1 cellular context compared by ENCODE assay signal in the genomic region with DNA sequence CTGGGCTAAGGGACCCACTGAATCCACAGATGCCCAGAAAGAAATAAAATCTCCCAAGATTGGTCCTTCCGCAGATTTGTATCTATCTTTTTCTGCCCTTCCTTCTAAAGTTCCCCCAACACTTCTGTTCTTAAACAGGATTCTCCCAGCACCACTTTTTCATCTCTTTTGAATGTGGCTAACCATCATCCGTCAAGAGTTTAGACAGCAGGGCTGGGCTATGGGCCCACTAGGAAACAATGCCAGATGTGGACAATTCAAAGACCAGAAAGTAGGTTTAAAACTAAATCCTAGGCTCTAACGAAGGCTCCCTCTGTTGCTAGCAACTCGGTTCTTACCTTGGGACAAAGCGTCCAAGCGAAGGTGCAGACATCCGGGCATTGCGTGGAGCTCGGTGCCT.
TF ChIP-seq lines count a peak whose summit lies in the region.

No MANE protein-coding gene starts in this region.

TF ChIP-seq in GM23338, 12 proteins besides CTCF, POLR2A, EP300 and RAD21 (continued from another document):
- TF ChIP-seq, protein P1, sequence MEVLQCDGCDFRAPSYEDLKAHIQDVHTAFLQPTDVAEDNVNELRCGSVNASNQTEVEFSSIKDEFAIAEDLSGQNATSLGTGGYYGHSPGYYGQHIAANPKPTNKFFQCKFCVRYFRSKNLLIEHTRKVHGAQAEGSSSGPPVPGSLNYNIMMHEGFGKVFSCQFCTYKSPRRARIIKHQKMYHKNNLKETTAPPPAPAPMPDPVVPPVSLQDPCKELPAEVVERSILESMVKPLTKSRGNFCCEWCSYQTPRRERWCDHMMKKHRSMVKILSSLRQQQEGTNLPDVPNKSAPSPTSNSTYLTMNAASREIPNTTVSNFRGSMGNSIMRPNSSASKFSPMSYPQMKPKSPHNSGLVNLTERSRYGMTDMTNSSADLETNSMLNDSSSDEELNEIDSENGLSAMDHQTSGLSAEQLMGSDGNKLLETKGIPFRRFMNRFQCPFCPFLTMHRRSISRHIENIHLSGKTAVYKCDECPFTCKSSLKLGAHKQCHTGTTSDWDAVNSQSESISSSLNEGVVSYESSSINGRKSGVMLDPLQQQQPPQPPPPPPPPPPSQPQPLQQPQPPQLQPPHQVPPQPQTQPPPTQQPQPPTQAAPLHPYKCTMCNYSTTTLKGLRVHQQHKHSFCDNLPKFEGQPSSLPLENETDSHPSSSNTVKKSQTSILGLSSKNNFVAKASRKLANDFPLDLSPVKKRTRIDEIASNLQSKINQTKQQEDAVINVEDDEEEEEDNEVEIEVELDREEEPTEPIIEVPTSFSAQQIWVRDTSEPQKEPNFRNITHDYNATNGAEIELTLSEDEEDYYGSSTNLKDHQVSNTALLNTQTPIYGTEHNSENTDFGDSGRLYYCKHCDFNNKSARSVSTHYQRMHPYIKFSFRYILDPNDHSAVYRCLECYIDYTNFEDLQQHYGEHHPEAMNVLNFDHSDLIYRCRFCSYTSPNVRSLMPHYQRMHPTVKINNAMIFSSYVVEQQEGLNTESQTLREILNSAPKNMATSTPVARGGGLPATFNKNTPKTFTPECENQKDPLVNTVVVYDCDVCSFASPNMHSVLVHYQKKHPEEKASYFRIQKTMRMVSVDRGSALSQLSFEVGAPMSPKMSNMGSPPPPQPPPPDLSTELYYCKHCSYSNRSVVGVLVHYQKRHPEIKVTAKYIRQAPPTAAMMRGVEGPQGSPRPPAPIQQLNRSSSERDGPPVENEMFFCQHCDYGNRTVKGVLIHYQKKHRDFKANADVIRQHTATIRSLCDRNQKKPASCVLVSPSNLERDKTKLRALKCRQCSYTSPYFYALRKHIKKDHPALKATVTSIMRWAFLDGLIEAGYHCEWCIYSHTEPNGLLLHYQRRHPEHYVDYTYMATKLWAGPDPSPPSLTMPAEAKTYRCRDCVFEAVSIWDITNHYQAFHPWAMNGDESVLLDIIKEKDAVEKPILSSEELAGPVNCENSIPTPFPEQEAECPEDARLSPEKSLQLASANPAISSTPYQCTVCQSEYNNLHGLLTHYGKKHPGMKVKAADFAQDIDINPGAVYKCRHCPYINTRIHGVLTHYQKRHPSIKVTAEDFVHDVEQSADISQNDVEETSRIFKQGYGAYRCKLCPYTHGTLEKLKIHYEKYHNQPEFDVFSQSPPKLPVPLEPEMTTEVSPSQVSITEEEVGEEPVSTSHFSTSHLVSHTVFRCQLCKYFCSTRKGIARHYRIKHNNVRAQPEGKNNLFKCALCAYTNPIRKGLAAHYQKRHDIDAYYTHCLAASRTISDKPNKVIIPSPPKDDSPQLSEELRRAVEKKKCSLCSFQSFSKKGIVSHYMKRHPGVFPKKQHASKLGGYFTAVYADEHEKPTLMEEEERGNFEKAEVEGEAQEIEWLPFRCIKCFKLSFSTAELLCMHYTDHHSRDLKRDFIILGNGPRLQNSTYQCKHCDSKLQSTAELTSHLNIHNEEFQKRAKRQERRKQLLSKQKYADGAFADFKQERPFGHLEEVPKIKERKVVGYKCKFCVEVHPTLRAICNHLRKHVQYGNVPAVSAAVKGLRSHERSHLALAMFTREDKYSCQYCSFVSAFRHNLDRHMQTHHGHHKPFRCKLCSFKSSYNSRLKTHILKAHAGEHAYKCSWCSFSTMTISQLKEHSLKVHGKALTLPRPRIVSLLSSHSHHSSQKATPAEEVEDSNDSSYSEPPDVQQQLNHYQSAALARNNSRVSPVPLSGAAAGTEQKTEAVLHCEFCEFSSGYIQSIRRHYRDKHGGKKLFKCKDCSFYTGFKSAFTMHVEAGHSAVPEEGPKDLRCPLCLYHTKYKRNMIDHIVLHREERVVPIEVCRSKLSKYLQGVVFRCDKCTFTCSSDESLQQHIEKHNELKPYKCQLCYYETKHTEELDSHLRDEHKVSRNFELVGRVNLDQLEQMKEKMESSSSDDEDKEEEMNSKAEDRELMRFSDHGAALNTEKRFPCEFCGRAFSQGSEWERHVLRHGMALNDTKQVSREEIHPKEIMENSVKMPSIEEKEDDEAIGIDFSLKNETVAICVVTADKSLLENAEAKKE (CRISPR knock-in tag; IDR thresholded peaks at IDR 0.05), result no peak
TF ChIP-seq in GM23338: peak in this region for 0.
